ENCODE assay signal across 8 cellular contexts in the genomic region with DNA sequence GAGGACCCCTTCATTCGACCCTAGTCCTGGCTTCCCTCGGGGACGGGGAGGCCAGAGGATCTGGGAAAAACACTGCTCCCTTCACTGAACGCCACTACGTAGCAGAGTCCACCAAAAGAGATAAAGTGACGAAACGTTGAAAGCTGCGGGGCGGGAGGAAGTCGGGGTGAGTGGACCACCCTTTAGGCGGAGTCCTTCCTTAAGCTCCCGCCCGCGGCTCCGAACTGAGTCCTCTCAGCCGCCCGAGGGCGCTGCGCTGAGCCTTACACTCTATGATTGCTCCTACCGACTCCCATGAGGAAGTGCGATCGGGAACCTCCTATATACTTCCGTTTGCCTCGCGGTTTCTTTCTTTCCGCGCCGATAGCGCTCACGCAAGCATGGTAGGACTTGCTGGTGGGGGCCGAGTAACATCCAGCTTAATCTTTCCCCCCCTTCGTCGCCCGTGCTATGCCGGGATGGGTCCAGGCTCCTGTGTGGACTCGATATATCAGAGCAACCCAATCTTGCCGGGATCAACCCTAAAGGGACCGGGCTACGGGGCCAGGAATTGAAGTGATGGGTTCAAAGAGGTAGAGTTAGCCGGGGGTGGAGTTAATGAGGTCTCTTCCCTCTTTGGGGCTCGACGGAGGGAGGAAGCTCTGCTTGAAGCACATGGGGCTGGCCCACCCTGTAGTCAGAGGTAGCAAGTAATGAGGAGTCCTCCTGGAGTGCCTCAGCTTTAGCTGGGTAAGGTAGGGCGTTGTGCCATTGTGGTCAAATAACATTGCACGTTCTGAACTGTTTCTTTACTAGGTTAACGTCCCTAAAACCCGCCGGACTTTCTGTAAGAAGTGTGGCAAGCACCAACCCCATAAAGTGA. TPM values are rescaled to one million over a fixed set of nuclear protein-coding genes. Genes with fewer than 3 reads are reported as not detected.
A peak's percentile ranks its signal among the peaks of the same experiment; 100 is the strongest.
DNase-seq lines count a peak whose midpoint lies in the region; FAIRE-seq and TF ChIP-seq lines count a peak whose summit lies in the region.

A gene (plus strand): TSS at position 348 of the 862 bp plus-strand sequence. CDS start 33 bp downstream, at position 381.

- H3K36me3 ChIP-seq in HAP-1 (replicated peaks) (peaks cover 46% of the 10 kb centered on the region), MG63 (peaks cover 37% of the 10 kb centered on the region), neutrophil (no peaks in the 10 kb centered on the region)

- no peaks in the 10 kb centered on the region for H3K9me3 ChIP-seq in HAP-1
- H3K9me3 ChIP-seq in MG63 = no peaks in the 10 kb centered on the region
- no peaks in the 10 kb centered on the region for H3K9me3 ChIP-seq in neutrophil

- TF ChIP-seq CTCF in neutrophil (IDR thresholded peaks at IDR 0.05) = peak; percentile 77

- H3K27me3 ChIP-seq in HAP-1 (ENCODE audit: low read depth) = no peaks in the 10 kb centered on the region; the same call in 1 of the 2 replicates
- no peaks in the 10 kb centered on the region for H3K27me3 ChIP-seq in MG63
- H3K27me3 ChIP-seq in neutrophil = no peaks in the 10 kb centered on the region

- DNase-seq in HAP-1 (ENCODE audit: low spot score in 2 of 2) (peak; percentile 93 to 96), MG63 (peak; percentile 85), SHP77 treated with DMSO at 0.1 percent for 48 hours (lab: John Stamatoyannopoulos, UW) (peak; percentile 48), activated gamma-delta T cell (lab: John Stamatoyannopoulos, UW) (peak; percentile 62), frontal cortex (ENCODE audit: low spot score in 2 of 2) (peak in 1 of 2 donors; percentile 65), substantia nigra (lab: John Stamatoyannopoulos, UW) (peak; percentile 3 to 82 (median 60))

- H3K4me1 ChIP-seq in HAP-1 = peaks cover 21% of the 10 kb centered on the region
- H3K4me1 ChIP-seq in neutrophil (ENCODE audit: control insufficient read depth in 1 of 2, insufficient read depth in 1 of 2, low read depth in 1 of 2, low read length in 1 of 2) = peaks cover 18 to 27% of the 10 kb centered on the region in 2 experiments

- peak within 1 kb of the TSS; percentile 85 for H3K27ac ChIP-seq in neutrophil
- H3K27ac ChIP-seq in substantia nigra (ENCODE audit: low read depth, low read length, poor library complexity, severe bottlenecking) = peak within 1 kb of the TSS; percentile 19

- in situ Hi-C loops in HAP-1 (cut with MboI; ENCODE audit: low sequenced_read_pairs) = loop anchor here (5.0 kb wide), 1 partner anchor 39 kb away; no protein-coding TSS in a partner anchor

- H3K4me3 ChIP-seq in HAP-1 = peak within 1 kb of the TSS; percentile 75
- peak within 1 kb of the TSS; percentile 74 for H3K4me3 ChIP-seq in MG63
- peak within 1 kb of the TSS; percentile 65 to 75 for H3K4me3 ChIP-seq in neutrophil (ENCODE audit: low read depth in 1 of 2, low read length in 1 of 2)

- peak; percentile 93 for FAIRE-seq in G401.6 (lab: Jason Lieb, UNC)
- FAIRE-seq in frontal cortex (lab: Jason Lieb, UNC) = no peak

RNA-seq across cellular contexts. Expression of the gene that starts here (rescaled TPM):
- total RNA-seq in MG63 (2014; rRNA removed; shearing (Covaris generic); ENCODE audit: low replicate concordance) = 879 and 3,439 TPM in 2 replicates
- total RNA-seq in frontal cortex = 301 TPM
